In genomic region chr5:10645146-10645545, GRCh38 we compare ENCODE assay signal across 1 cellular context.
TF ChIP-seq lines count a peak whose summit lies in the region.

No MANE protein-coding gene starts in this region.

TF ChIP-seq in H1, 55 proteins besides CTCF, POLR2A, EP300 and RAD21 (continued from another document):
- TF ChIP-seq CHD7 (IDR thresholded peaks at IDR 0.05; ENCODE audit: insufficient replicate concordance, low read length): no peak
- no peak for TF ChIP-seq NRF1 (IDR thresholded peaks at IDR 0.05; ENCODE audit: low read depth, low read length)
- TF ChIP-seq SP1 (IDR thresholded peaks at IDR 0.05; ENCODE audit: low read depth, low read length): no peak
